In the genomic region with DNA sequence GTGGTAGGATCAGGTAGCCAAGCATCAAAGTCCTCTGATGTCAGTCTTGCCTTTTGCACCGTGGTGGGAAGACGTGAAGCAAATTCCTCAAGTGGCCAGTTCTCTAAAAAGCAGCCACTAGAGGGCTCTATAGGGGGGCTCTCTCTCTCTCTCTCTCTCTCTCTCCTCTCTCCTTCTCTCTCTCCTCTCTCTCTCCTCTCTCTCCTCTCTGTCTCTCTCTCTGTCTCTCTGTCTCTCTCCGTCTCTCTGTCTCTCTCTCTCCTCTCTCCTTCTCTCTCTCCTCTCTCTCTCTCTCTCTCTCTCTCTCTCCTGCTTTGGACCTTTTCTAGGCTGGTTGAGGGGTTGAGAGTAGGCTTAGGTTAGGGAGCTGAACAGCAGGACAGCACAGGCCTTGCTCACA, we compare ENCODE assay signal across 8 cellular contexts. TPM values are rescaled to one million over a fixed set of nuclear protein-coding genes. Genes with fewer than 3 reads are reported as not detected.
DNase-seq lines count a peak whose midpoint lies in the region; ATAC-seq, FAIRE-seq and TF ChIP-seq lines count a peak whose summit lies in the region.

No MANE protein-coding gene starts in this region.

- H3K9me3 ChIP-seq in ascending aorta (no peaks in the 10 kb centered on the region), MG63 (no peaks in the 10 kb centered on the region)
- no peaks in the 10 kb centered on the region for H3K9me3 ChIP-seq in CD4-positive, alpha-beta memory T cell (ENCODE audit: control insufficient read depth in 1 of 2, low read length in 2 of 2)

- H3K27me3 Mint-ChIP-seq in CD4-positive, alpha-beta memory T cell: peaks cover 6 to 17% of the 10 kb centered on the region in 2 donors

- CTCF ChIA-PET in CD4-positive, alpha-beta memory T cell (lab: Charles Lee; ENCODE audit: partially characterized antibody): no interaction called here

- H3K4me1 ChIP-seq in ascending aorta: peaks cover 0 to 3% of the 10 kb centered on the region in 2 donors
- no peaks in the 10 kb centered on the region for H3K4me1 ChIP-seq in CD4-positive, alpha-beta memory T cell (ENCODE audit: insufficient read depth, low read length)

- peak overlapping the region in 1 of 7 donors; percentile 43 for H3K27ac Mint-ChIP-seq in CD4-positive, alpha-beta memory T cell

- no peak for DNase-seq in D721Med (ENCODE audit: insufficient read length, low spot score)
- DNase-seq in Jurkat, Clone E6-1 (ENCODE audit: low read depth, low spot score): peak; percentile 50
- DNase-seq in ascending aorta (ENCODE audit: low spot score in 2 of 2): no peak
- DNase-seq in lung microvascular endothelial cell (ENCODE audit: low read depth in 2 of 2): peak; percentile 45 to 72
- DNase-seq in CD4-positive, alpha-beta memory T cell: no peak
- no peak for DNase-seq in MG63

- H3K27me3 ChIP-seq in ascending aorta (no peaks in the 10 kb centered on the region), MG63 (no peaks in the 10 kb centered on the region)
- H3K27me3 ChIP-seq in CD4-positive, alpha-beta memory T cell (ENCODE audit: insufficient read depth, low read length): no peaks in the 10 kb centered on the region

- no peak overlapping the region for H3K27ac ChIP-seq in ascending aorta
- H3K27ac ChIP-seq in CD4-positive, alpha-beta memory T cell (ENCODE audit: low read depth, low read length): no peak overlapping the region

- intact Hi-C loops in ascending aorta (cut with DNase I): loop anchor here (1.0 kb wide), 1 partner anchor 90 kb away; no protein-coding TSS in a partner anchor
- intact Hi-C loops in CD4-positive, alpha-beta memory T cell (cut with micrococcal nuclease): no loop called here

- H3K9me3 Mint-ChIP-seq in CD4-positive, alpha-beta memory T cell: peaks cover 0 to under 1% (median 0%) of the 10 kb centered on the region in 8 donors

- ATAC-seq in GM21786 (IDR thresholded peaks at IDR 0.05; ENCODE audit: unreplicated experiment) (no peak), HG03025 (IDR thresholded peaks at IDR 0.05; ENCODE audit: low FRiP score, unreplicated experiment) (no peak)

- no peak overlapping the region for H3K4me3 ChIP-seq in Jurkat, Clone E6-1 (ENCODE audit: low read length)
- H3K4me3 ChIP-seq in ascending aorta (no peak overlapping the region), MG63 (no peak overlapping the region)
- no peak overlapping the region for H3K4me3 ChIP-seq in CD4-positive, alpha-beta memory T cell (ENCODE audit: low read length in 2 of 2)

- peak overlapping the region in 1 of 8 donors; percentile 28 for H3K4me3 Mint-ChIP-seq in CD4-positive, alpha-beta memory T cell

- H3K4me1 Mint-ChIP-seq in CD4-positive, alpha-beta memory T cell: peaks cover 0 to 2% (median 1%) of the 10 kb centered on the region in 4 donors

- H3K36me3 ChIP-seq in ascending aorta (peaks cover 5 to 8% of the 10 kb centered on the region in 2 donors), MG63 (peaks cover 6% of the 10 kb centered on the region)
- H3K36me3 ChIP-seq in CD4-positive, alpha-beta memory T cell (ENCODE audit: insufficient read depth, low read length): no peaks in the 10 kb centered on the region

- POLR2A ChIA-PET in CD4-positive, alpha-beta memory T cell (lab: Charles Lee; ENCODE audit: partially characterized antibody): no interaction called here

- TF ChIP-seq CTCF in D721Med (IDR thresholded peaks at IDR 0.05; ENCODE audit: insufficient read depth, missing control alignments): peak; percentile 37
- peak in 2 of 3 experiments; percentile 50 to 53 for TF ChIP-seq CTCF in ascending aorta (IDR thresholded peaks at IDR 0.05)

- FAIRE-seq in D721Med (lab: Jason Lieb, UNC): no peak

- no peaks in the 10 kb centered on the region for H3K36me3 Mint-ChIP-seq in CD4-positive, alpha-beta memory T cell

RNA-seq across cellular contexts. Expression of a gene that starts 13.9 kb away (rescaled TPM):
- polyA plus RNA-seq in Jurkat, Clone E6-1 (2012; ENCODE audit: insufficient read depth, insufficient read length): not detected
- total RNA-seq in ascending aorta: 52.4 TPM
- total RNA-seq in lung microvascular endothelial cell: 7.8 and 9.1 TPM in 2 replicates
- not detected for total RNA-seq in CD4-positive, alpha-beta memory T cell
- polyA plus RNA-seq in CD4-positive, alpha-beta memory T cell: under 1 TPM in 1 of 2 donors, not detected in 1; 0.37 TPM
- total RNA-seq in MG63 (2014; rRNA removed; shearing (Covaris generic); ENCODE audit: low replicate concordance): 10.1 and 23.4 TPM in 2 replicates

Comparison
In these comparisons a context has a peak if more than half of its experiments do, and no peak if none do; other contexts are left out.
1. DNase-seq: peak in Jurkat, Clone E6-1 (single experiment) and lung microvascular endothelial cell (2 of 2); none in D721Med (single experiment), ascending aorta (0 of 2), CD4-positive, alpha-beta memory T cell (0 of 5) and MG63 (single experiment).